ENCODE assay signal across 13 cellular contexts in genomic region chr15:75760689-75761435, GRCh38. TPM values are rescaled to one million over a fixed set of nuclear protein-coding genes. Genes with fewer than 3 reads are reported as not detected.
"Had no signal": no experiment of that assay in that cellular context is flagged by ENCODE, and none has a peak within 500 bp of the region (broad histone marks: within the 10 kb centered on the region; RNA-seq: fewer than 3 reads in every experiment).

No MANE protein-coding gene starts in this region.

- H3K27me3 ChIP-seq: pancreas, tibial artery, vagina had no signal

- H3K27ac Mint-ChIP-seq: activated T-cell treated with anti-CD3 and anti-CD28 coated beads, Interleukin-2, amount 50 U/mL, for 72 hours; endodermal cell; stimulated activated effector memory CD8-positive, alpha-beta T cell treated with anti-CD3 and anti-CD28 coated beads, Interleukin-12 subunit alpha, Interleukin-12 subunit beta, amount 100 ng/mL, for 72 hours had no signal

- ATAC-seq: activated T-cell treated with anti-CD3 and anti-CD28 coated beads, Interleukin-2, amount 50 U/mL, for 72 hours; pancreas; stimulated activated effector memory CD8-positive, alpha-beta T cell treated with anti-CD3 and anti-CD28 coated beads, Interleukin-12 subunit alpha, Interleukin-12 subunit beta, amount 100 ng/mL, for 72 hours had no signal

- DNase-seq: activated CD4-positive, alpha-beta T cell treated with anti-CD3 and anti-CD28 coated beads, Interleukin-2, amount 50 U/mL, for 48 hours; activated CD4-positive, CD25-positive, alpha-beta regulatory T cell treated with anti-CD3 and anti-CD28 coated beads, Interleukin-2, amount 50 U/mL, for 72 hours; activated naive CD4-positive, alpha-beta T cell treated with Interleukin-2 at 50 U/mL for 16 hours; activated T-cell treated with anti-CD3 and anti-CD28 coated beads, Interleukin-2, amount 50 U/mL, for 72 hours; cerebellar nuclear complex; erythroblast; immature natural killer cell; pancreas had no signal

- H3K4me3 Mint-ChIP-seq: activated T-cell treated with anti-CD3 and anti-CD28 coated beads, Interleukin-2, amount 50 U/mL, for 72 hours; endodermal cell; immature natural killer cell; stimulated activated effector memory CD8-positive, alpha-beta T cell treated with anti-CD3 and anti-CD28 coated beads, Interleukin-12 subunit alpha, Interleukin-12 subunit beta, amount 100 ng/mL, for 72 hours had no signal

- H3K9me3 Mint-ChIP-seq: activated T-cell treated with anti-CD3 and anti-CD28 coated beads, Interleukin-2, amount 50 U/mL, for 72 hours; endodermal cell; immature natural killer cell; stimulated activated effector memory CD8-positive, alpha-beta T cell treated with anti-CD3 and anti-CD28 coated beads, Interleukin-12 subunit alpha, Interleukin-12 subunit beta, amount 100 ng/mL, for 72 hours had no signal

- H3K36me3 ChIP-seq: pancreas, tibial artery, vagina had no signal

- H3K4me3 ChIP-seq: pancreas, tibial artery, vagina had no signal

- H3K27ac ChIP-seq: pancreas, tibial artery, vagina had no signal

- H3K9me3 ChIP-seq: pancreas, tibial artery, vagina had no signal

RNA-seq across cellular contexts. Expression of gene CSPG4, which starts 48.2 kb away (rescaled TPM):
- total RNA-seq: activated T-cell treated with anti-CD3 and anti-CD28 coated beads, Interleukin-2, amount 50 U/mL, for 72 hours; T-helper 2 cell treated with Interferon-gamma antibody and Interleukin-4, amounts not matched to agents 100 ng/mL and 5 ng/mL, for 36 hours had no signal
